Comparison of ENCODE assay signal across 9 cellular contexts in the genomic region with DNA sequence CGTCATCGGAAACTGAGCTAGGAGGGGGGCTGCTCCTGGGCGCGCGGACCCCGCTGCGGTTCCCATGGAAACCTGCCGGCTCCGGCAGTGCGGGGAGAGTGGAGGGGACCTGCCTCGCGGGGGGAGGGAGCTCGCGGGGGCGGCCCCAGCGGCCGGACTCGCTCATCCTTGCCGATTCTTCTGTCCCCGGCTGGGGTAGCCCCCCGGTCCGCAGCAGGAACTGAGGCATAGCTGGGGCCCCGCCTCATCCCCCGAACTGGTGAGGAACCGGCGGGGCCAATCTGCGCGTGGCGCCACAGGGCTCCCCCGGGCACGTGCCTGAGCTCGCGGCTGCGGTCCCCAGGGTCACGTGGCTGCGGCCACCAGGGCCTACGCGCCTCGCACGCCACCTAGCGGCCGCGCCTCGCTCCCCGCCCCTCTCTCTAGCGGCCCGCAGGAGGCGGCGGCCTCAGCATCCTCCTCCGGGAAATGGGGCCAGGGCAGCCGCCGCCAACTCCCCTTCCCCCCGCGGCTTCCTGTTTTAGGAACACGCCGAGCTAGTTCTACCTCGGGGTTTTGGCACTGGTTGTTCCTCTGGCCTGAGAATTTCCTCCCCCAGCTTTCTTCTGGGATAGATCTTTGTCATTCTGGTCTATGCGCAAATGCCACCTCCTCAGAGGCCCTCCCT. TPM values are rescaled to one million over a fixed set of nuclear protein-coding genes. Genes with fewer than 3 reads are reported as not detected.
DNase-seq lines count a peak whose midpoint lies in the region; TF ChIP-seq lines count a peak whose summit lies in the region.
"Had no signal": no experiment of that assay in that cellular context is flagged by ENCODE, and none has a peak within 500 bp of the region (broad histone marks: within the 10 kb centered on the region; RNA-seq: fewer than 3 reads in every experiment).

No MANE protein-coding gene starts in this region.

- peaks cover 17% of the 10 kb centered on the region for H3K4me1 Mint-ChIP-seq in activated T-helper 2 cell treated with anti-CD3 and anti-CD28 coated beads, Interferon-gamma antibody, Interleukin-2, Interleukin-4, amounts not matched to agents 10 μg/mL and 5 μg/mL and 100 μg/mL, durations not matched to agents 14 hours and 24 hours and 36 hours (ENCODE audit: low read depth)
- H3K4me1 Mint-ChIP-seq in neural progenitor cell = peaks cover 16% of the 10 kb centered on the region

- H3K4me3 Mint-ChIP-seq in activated T-helper 2 cell treated with anti-CD3 and anti-CD28 coated beads, Interferon-gamma antibody, Interleukin-2, Interleukin-4, amounts not matched to agents 10 μg/mL and 5 μg/mL and 100 μg/mL, durations not matched to agents 14 hours and 24 hours and 36 hours (ENCODE audit: low read depth) = peak overlapping the region; percentile 81
- H3K4me3 Mint-ChIP-seq in neural progenitor cell = peak overlapping the region; percentile 78

- H3K9ac ChIP-seq in GM23248 (peak overlapping the region; percentile 57), neural progenitor cell (no peak overlapping the region), stomach smooth muscle (ENCODE audit: low read length in 2 of 2) (no peak overlapping the region)

- H3K9me3 ChIP-seq in GM23248 (ENCODE audit: low read depth) (no peaks in the 10 kb centered on the region), neural progenitor cell (ENCODE audit: low read depth) (no peaks in the 10 kb centered on the region), stomach smooth muscle (ENCODE audit: control insufficient read depth in 2 of 2, low read length in 2 of 2) (no peaks in the 10 kb centered on the region)

- no peaks in the 10 kb centered on the region for H3K9me2 ChIP-seq in GM23248 (ENCODE audit: insufficient read depth)

- peaks cover 4% of the 10 kb centered on the region for H3K36me3 Mint-ChIP-seq in activated T-helper 2 cell treated with anti-CD3 and anti-CD28 coated beads, Interferon-gamma antibody, Interleukin-2, Interleukin-4, amounts not matched to agents 10 μg/mL and 5 μg/mL and 100 μg/mL, durations not matched to agents 14 hours and 24 hours and 36 hours (ENCODE audit: low read depth)
- H3K36me3 Mint-ChIP-seq in neural progenitor cell = peaks cover 8% of the 10 kb centered on the region

- 5 to 6% methylated on average over 35 to 41 of the region's 58 CpGs for whole genome bisulfite sequencing in GM23248 (ENCODE audit: low coverage in 1 of 2, low lambda C conversion rate in 2 of 2, missing lambda C conversion rate in 2 of 2), 2 experiments

- H3K79me2 ChIP-seq in GM23248 (ENCODE audit: insufficient read depth) (no peaks in the 10 kb centered on the region), neural progenitor cell (ENCODE audit: low read depth) (no peaks in the 10 kb centered on the region)

- peaks cover 28% of the 10 kb centered on the region for H3K27me3 Mint-ChIP-seq in activated T-helper 2 cell treated with anti-CD3 and anti-CD28 coated beads, Interferon-gamma antibody, Interleukin-2, Interleukin-4, amounts not matched to agents 10 μg/mL and 5 μg/mL and 100 μg/mL, durations not matched to agents 14 hours and 24 hours and 36 hours (ENCODE audit: low read depth)
- peaks cover 33% of the 10 kb centered on the region for H3K27me3 Mint-ChIP-seq in neural progenitor cell (ENCODE audit: insufficient read depth, low read depth)

- H3K4me3 ChIP-seq in GM23248 (peak overlapping the region; percentile 63), LNCaP clone FGC (ENCODE audit: low read depth, low read length) (peak overlapping the region; percentile 57), fibroblast of the aortic adventitia (ENCODE audit: low read depth, low read length) (peak overlapping the region; percentile 52), neural progenitor cell (peak overlapping the region; percentile 21), stomach smooth muscle (ENCODE audit: low read length in 2 of 2) (peak overlapping the region; percentile 22 to 40)

- peak overlapping the region; percentile 65 for H2AFZ ChIP-seq in GM23248
- H2AFZ ChIP-seq in neural progenitor cell (replicated peaks) = no peak overlapping the region

- no peak overlapping the region for H3K27ac ChIP-seq in GM23248
- H3K27ac ChIP-seq in neural progenitor cell = no peak overlapping the region
- no peak overlapping the region for H3K27ac ChIP-seq in stomach smooth muscle (ENCODE audit: low read length)

- intact Hi-C loops in activated T-helper 2 cell treated with anti-CD3 and anti-CD28 coated beads, Interferon-gamma antibody, Interleukin-2, Interleukin-4, amounts not matched to agents 10 μg/mL and 5 μg/mL and 100 μg/mL, durations not matched to agents 14 hours and 24 hours and 36 hours (cut with micrococcal nuclease) = loop anchor here (1.0 to 5.0 kb wide), 4 partner anchors 23 to 101 kb away; partner anchors contain the start of genes ODAD3, PRKCSH and ZNF653

- H3K27ac Mint-ChIP-seq in activated T-helper 2 cell treated with anti-CD3 and anti-CD28 coated beads, Interferon-gamma antibody, Interleukin-2, Interleukin-4, amounts not matched to agents 10 μg/mL and 5 μg/mL and 100 μg/mL, durations not matched to agents 14 hours and 24 hours and 36 hours = peak overlapping the region; percentile 85
- H3K27ac Mint-ChIP-seq in neural progenitor cell = no peak overlapping the region

- in situ Hi-C loops in GM23248 (cut with MboI) = no loop called here

- H3F3A ChIP-seq in GM23248 (ENCODE audit: insufficient read depth) (no peaks in the 10 kb centered on the region), neural progenitor cell (ENCODE audit: low read depth) (peaks cover 22% of the 10 kb centered on the region)

- H3K27me3 ChIP-seq in GM23248 (replicated peaks; ENCODE audit: insufficient read depth) (peaks cover 25% of the 10 kb centered on the region), neural progenitor cell (peaks cover 55% of the 10 kb centered on the region), stomach smooth muscle (ENCODE audit: control insufficient read depth in 1 of 2, insufficient read depth in 2 of 2, low read length in 2 of 2) (peaks cover 27 to 55% of the 10 kb centered on the region in 2 donors)

- H3K36me3 ChIP-seq in GM23248 (ENCODE audit: low read depth) = no peaks in the 10 kb centered on the region
- H3K36me3 ChIP-seq in neural progenitor cell = no peaks in the 10 kb centered on the region
- peaks cover 0 to 4% of the 10 kb centered on the region in 2 donors for H3K36me3 ChIP-seq in stomach smooth muscle (ENCODE audit: control insufficient read depth in 2 of 2, insufficient read depth in 2 of 2, low read length in 2 of 2)

- H3K4me2 ChIP-seq in GM23248 (ENCODE audit: unreplicated experiment) (peak overlapping the region; percentile 68), neural progenitor cell (peak overlapping the region; percentile 54)

- H4K20me1 ChIP-seq in GM23248 (ENCODE audit: insufficient read depth) (no peaks in the 10 kb centered on the region), neural progenitor cell (ENCODE audit: low read depth) (peaks cover 40% of the 10 kb centered on the region)

- no peaks in the 10 kb centered on the region for H3K4me1 ChIP-seq in GM23248 (ENCODE audit: insufficient read depth)
- peaks cover 3% of the 10 kb centered on the region for H3K4me1 ChIP-seq in neural progenitor cell
- peaks cover 25% of the 10 kb centered on the region for H3K4me1 ChIP-seq in stomach smooth muscle (ENCODE audit: control insufficient read depth, insufficient read depth, low read length)

- DNase-seq in DMS79 (lab: John Stamatoyannopoulos, UW) (peak; percentile 83), GM23248 (peak; percentile 91), LNCaP clone FGC (ENCODE audit: low read depth) (peak; percentile 65), RPMI8226 (peak; percentile 94), fibroblast of the aortic adventitia (ENCODE audit: low read depth) (peak; percentile 66), neural progenitor cell (ENCODE audit: low spot score) (peak; percentile 91)
- peak; percentile 84 for DNase-seq in activated T-helper 2 cell treated with anti-CD3 and anti-CD28 coated beads, Interferon-gamma antibody, Interleukin-2, Interleukin-4, amounts not matched to agents 10 μg/mL and 5 μg/mL and 100 μg/mL, durations not matched to agents 14 hours and 24 hours and 36 hours (ENCODE audit: low spot score)

- no peaks in the 10 kb centered on the region for H3K9me3 Mint-ChIP-seq in activated T-helper 2 cell treated with anti-CD3 and anti-CD28 coated beads, Interferon-gamma antibody, Interleukin-2, Interleukin-4, amounts not matched to agents 10 μg/mL and 5 μg/mL and 100 μg/mL, durations not matched to agents 14 hours and 24 hours and 36 hours
- H3K9me3 Mint-ChIP-seq in neural progenitor cell = peaks cover 3% of the 10 kb centered on the region

- TF ChIP-seq CTCF in LNCaP clone FGC (IDR thresholded peaks at IDR 0.05; ENCODE audit: control insufficient read depth, extremely low read depth, insufficient read depth) (peak; percentile 99), fibroblast of the aortic adventitia (IDR thresholded peaks at IDR 0.05; ENCODE audit: insufficient read depth, low read length) (peak; percentile 60), neural progenitor cell (IDR thresholded peaks at IDR 0.05) (peak; percentile 83)

RNA-seq across cellular contexts. Expression of gene ELAVL3, which starts 1.7 kb away (rescaled TPM):
- not detected in 2 replicates for total RNA-seq in GM23248 (2014; rRNA removed; shearing (Covaris generic))
- not detected in 2 replicates for polyA plus RNA-seq in GM23248 (2016; fragmentation: Nextera tagmentation; extraction: Ambion mirVana)
- total RNA-seq in activated T-helper 2 cell treated with anti-CD3 and anti-CD28 coated beads, Interferon-gamma antibody, Interleukin-2, Interleukin-4, amounts not matched to agents 10 μg/mL and 5 μg/mL and 100 μg/mL, durations not matched to agents 14 hours and 24 hours and 36 hours = 0.84 TPM in 1 of 2 replicates, not detected in the other
- total RNA-seq in fibroblast of the aortic adventitia (ENCODE audit: low replicate concordance) (0.45 TPM in 1 of 2 replicates, not detected in the other), neural progenitor cell (ENCODE audit: low replicate concordance) (0.15 TPM in 1 of 2 replicates, not detected in the other)
- total RNA-seq: renal cortical epithelial cell had no signal

RNA-seq across cellular contexts. Expression of gene ZNF653, which starts 23.1 kb away (rescaled TPM):
- 3.9 and 4.6 TPM in 2 replicates for total RNA-seq in GM23248 (2014; rRNA removed; shearing (Covaris generic))
- polyA plus RNA-seq in GM23248 (2016; fragmentation: Nextera tagmentation; extraction: Ambion mirVana) = 1.4 and 2.2 TPM in 2 replicates
- 19.4 and 20.1 TPM in 2 replicates for total RNA-seq in activated T-helper 2 cell treated with anti-CD3 and anti-CD28 coated beads, Interferon-gamma antibody, Interleukin-2, Interleukin-4, amounts not matched to agents 10 μg/mL and 5 μg/mL and 100 μg/mL, durations not matched to agents 14 hours and 24 hours and 36 hours
- total RNA-seq in fibroblast of the aortic adventitia (ENCODE audit: low replicate concordance) = 3.2 and 5.9 TPM in 2 replicates
- 3.4 and 15.8 TPM in 2 replicates for total RNA-seq in neural progenitor cell (ENCODE audit: low replicate concordance)

RNA-seq across cellular contexts. Expression of gene ECSIT, which starts 46.4 kb away (rescaled TPM):
- 28.0 and 35.2 TPM in 2 replicates for total RNA-seq in GM23248 (2014; rRNA removed; shearing (Covaris generic))
- polyA plus RNA-seq in GM23248 (2016; fragmentation: Nextera tagmentation; extraction: Ambion mirVana) = 17.1 and 20.5 TPM in 2 replicates
- total RNA-seq in activated T-helper 2 cell treated with anti-CD3 and anti-CD28 coated beads, Interferon-gamma antibody, Interleukin-2, Interleukin-4, amounts not matched to agents 10 μg/mL and 5 μg/mL and 100 μg/mL, durations not matched to agents 14 hours and 24 hours and 36 hours = 42.7 and 43.5 TPM in 2 replicates
- total RNA-seq in fibroblast of the aortic adventitia (ENCODE audit: low replicate concordance) = 26.3 and 35.5 TPM in 2 replicates
- 9.4 and 29.0 TPM in 2 replicates for total RNA-seq in neural progenitor cell (ENCODE audit: low replicate concordance)

RNA-seq across cellular contexts. Expression of gene PRKCSH, which starts 47.1 kb away (rescaled TPM):
- total RNA-seq in GM23248 (2014; rRNA removed; shearing (Covaris generic)) = 118 and 142 TPM in 2 replicates
- 94.1 and 104 TPM in 2 replicates for polyA plus RNA-seq in GM23248 (2016; fragmentation: Nextera tagmentation; extraction: Ambion mirVana)
- total RNA-seq in activated T-helper 2 cell treated with anti-CD3 and anti-CD28 coated beads, Interferon-gamma antibody, Interleukin-2, Interleukin-4, amounts not matched to agents 10 μg/mL and 5 μg/mL and 100 μg/mL, durations not matched to agents 14 hours and 24 hours and 36 hours = 282 and 298 TPM in 2 replicates
- 113 and 115 TPM in 2 replicates for total RNA-seq in fibroblast of the aortic adventitia (ENCODE audit: low replicate concordance)
- total RNA-seq in neural progenitor cell (ENCODE audit: low replicate concordance) = 53.6 and 130 TPM in 2 replicates

RNA-seq across cellular contexts. Expression of gene ODAD3, which starts 47.6 kb away (rescaled TPM):
- 0.54 TPM in 1 of 2 replicates, not detected in the other for total RNA-seq in GM23248 (2014; rRNA removed; shearing (Covaris generic))
- polyA plus RNA-seq in GM23248 (2016; fragmentation: Nextera tagmentation; extraction: Ambion mirVana) = 0.44 and 0.95 TPM in 2 replicates
- total RNA-seq in activated T-helper 2 cell treated with anti-CD3 and anti-CD28 coated beads, Interferon-gamma antibody, Interleukin-2, Interleukin-4, amounts not matched to agents 10 μg/mL and 5 μg/mL and 100 μg/mL, durations not matched to agents 14 hours and 24 hours and 36 hours = 0.37 TPM in 1 of 2 replicates, not detected in the other
- total RNA-seq in fibroblast of the aortic adventitia (ENCODE audit: low replicate concordance) (0.08 and 0.45 TPM in 2 replicates), neural progenitor cell (ENCODE audit: low replicate concordance) (0.47 and 1.5 TPM in 2 replicates)
